Comparison of ENCODE assay signal across 22 cellular contexts in genomic region chr9:104800068-104800785, GRCh38. TPM values are rescaled to one million over a fixed set of nuclear protein-coding genes. Genes with fewer than 3 reads are reported as not detected.
A peak's percentile ranks its signal among the peaks of the same experiment; 100 is the strongest.
DNase-seq lines count a peak whose midpoint lies in the region; ATAC-seq, FAIRE-seq and TF ChIP-seq lines count a peak whose summit lies in the region.
"Had no signal": no experiment of that assay in that cellular context is flagged by ENCODE, and none has a peak within 500 bp of the region (broad histone marks: within the 10 kb centered on the region; RNA-seq: fewer than 3 reads in every experiment).

No MANE protein-coding gene starts in this region.

- POLR2A ChIA-PET in HepG2 (lab: Yijun Ruan, JAX) (no interaction called here), K562 (lab: Yijun Ruan, JAX) (interaction anchor here (0.7 kb wide), 1 partner anchor 76 kb away, joined by 3 read pairs; no protein-coding TSS in a partner anchor)

- TF ChIP-seq EP300 in HepG2 (IDR thresholded peaks at IDR 0.05; ENCODE audit: low read depth in 2 of 2, low read length in 2 of 2) (no peak), HepG2 (CRISPR knock-in tag; IDR thresholded peaks at IDR 0.05; ENCODE audit: borderline replicate concordance) (no peak), K562 (IDR thresholded peaks at IDR 0.05; ENCODE audit: low read length) (no peak)

- TF ChIP-seq CTCF in HepG2 (CRISPR knock-in tag; IDR thresholded peaks at IDR 0.05) (no peak), right lobe of liver (IDR thresholded peaks at IDR 0.05) (no peak), K562 (IDR thresholded peaks at IDR 0.05 in 2 of 3, conservative IDR thresholded peaks at IDR 0.05 in 1 of 3; ENCODE audit: insufficient read depth in 2 of 3, low read depth in 1 of 3, low read length in 3 of 3) (no peak)

- TF ChIP-seq RAD21 in HepG2 (CRISPR knock-in tag; IDR thresholded peaks at IDR 0.05): no peak
- no peak for TF ChIP-seq RAD21 in K562 (CRISPR knock-in tag; conservative IDR thresholded peaks at IDR 0.05 in 1 of 2, IDR thresholded peaks at IDR 0.05 in 1 of 2)

- ATAC-seq in HepG2: no peak
- no peak for ATAC-seq in right lobe of liver
- no peak for ATAC-seq in K562
- ATAC-seq in GM18873 (IDR thresholded peaks at IDR 0.05; ENCODE audit: low FRiP score, unreplicated experiment): no peak

- H2AFZ ChIP-seq in HepG2 (ENCODE audit: low read length): no peak overlapping the region
- H2AFZ ChIP-seq in K562 (ENCODE audit: low read depth, low read length): no peak overlapping the region

- H3K9ac ChIP-seq in HepG2 (ENCODE audit: insufficient read depth, low read depth, low read length): no peak overlapping the region
- H3K9ac ChIP-seq in K562 (ENCODE audit: insufficient read depth in 1 of 2, low read depth in 2 of 2, low read length in 2 of 2): no peak overlapping the region
- H3K9ac ChIP-seq in subcutaneous abdominal adipose tissue (ENCODE audit: low read length in 5 of 5): no peak overlapping the region
- H3K9ac ChIP-seq: BLaER1 had no signal

- no peaks in the 10 kb centered on the region for H3K27me3 ChIP-seq in HepG2 (ENCODE audit: control insufficient read depth in 1 of 2, insufficient read depth in 2 of 2, low read length in 2 of 2)
- no peaks in the 10 kb centered on the region for H3K27me3 ChIP-seq in right lobe of liver
- peaks cover 18 to 36% of the 10 kb centered on the region in 2 experiments; a peak in 4 of 5 replicates for H3K27me3 ChIP-seq in K562 (ENCODE audit: control insufficient read depth in 2 of 2, insufficient read depth in 2 of 2, low read length in 2 of 2)
- H3K27me3 ChIP-seq in subcutaneous abdominal adipose tissue (ENCODE audit: control insufficient read depth in 5 of 5, insufficient read depth in 4 of 5, low read length in 5 of 5): no peaks in the 10 kb centered on the region
- H3K27me3 ChIP-seq: BE2C, BLaER1 had no signal

- peaks cover 11% of the 10 kb centered on the region; the same call in 1 of the 2 replicates for H3K4me1 ChIP-seq in HepG2 (ENCODE audit: insufficient read depth, low read length)
- no peaks in the 10 kb centered on the region for H3K4me1 ChIP-seq in right lobe of liver
- peaks cover 0 to 5% of the 10 kb centered on the region in 2 experiments; a peak in 2 of 5 replicates for H3K4me1 ChIP-seq in K562 (replicated peaks in 1 of 2; ENCODE audit: control insufficient read depth in 2 of 2, insufficient read depth in 2 of 2, low read length in 2 of 2)
- peaks cover 0 to 33% (median 7%) of the 10 kb centered on the region in 5 donors for H3K4me1 ChIP-seq in subcutaneous abdominal adipose tissue (ENCODE audit: control insufficient read depth in 5 of 5, insufficient read depth in 5 of 5, low read length in 5 of 5)
- H3K4me1 ChIP-seq: BE2C, BLaER1, Caco-2 had no signal

- no peaks in the 10 kb centered on the region for H3K9me1 ChIP-seq in K562 (ENCODE audit: control insufficient read depth, insufficient read depth, low read length)

- TF ChIP-seq POLR2A in HepG2 (IDR thresholded peaks at IDR 0.05; ENCODE audit: insufficient read depth in 1 of 2, low read depth in 2 of 2, low read length in 2 of 2): no peak
- TF ChIP-seq POLR2A in right lobe of liver (IDR thresholded peaks at IDR 0.05): no peak
- TF ChIP-seq POLR2A in K562 (conservative IDR thresholded peaks at IDR 0.05): no peak

- no peak for DNase-seq in HepG2 (ENCODE audit: low spot score)
- no peak for DNase-seq in right lobe of liver
- DNase-seq in K562 (ENCODE audit: extremely low read depth in 1 of 4, low spot score in 3 of 4): no peak
- DNase-seq in COLO668 (lab: John Stamatoyannopoulos, UW; ENCODE audit: unreplicated experiment): no peak
- DNase-seq: 8988T; ACHN; BE2C; C1 segment of cervical spinal cord; Caco-2; Calu3; CD4-positive, alpha-beta memory T cell; CD4-positive, CD25-positive, alpha-beta regulatory T cell; CD8-positive, alpha-beta memory T cell; DMS79 treated with DMSO at 0.1 percent for 48 hours; GF-D8 had no signal

- H3K9me3 ChIP-seq in HepG2 (ENCODE audit: low read length): no peaks in the 10 kb centered on the region
- H3K9me3 ChIP-seq in right lobe of liver: no peaks in the 10 kb centered on the region
- H3K9me3 ChIP-seq in K562 (replicated peaks; ENCODE audit: control insufficient read depth, insufficient read depth, low read depth, low read length): no peaks in the 10 kb centered on the region
- H3K9me3 ChIP-seq in subcutaneous abdominal adipose tissue (ENCODE audit: control insufficient read depth in 5 of 5, low read length in 5 of 5): no peaks in the 10 kb centered on the region
- H3K9me3 ChIP-seq: BE2C, BLaER1, Caco-2 had no signal

- no peaks in the 10 kb centered on the region; the same call in 1 of the 2 replicates for H4K20me1 ChIP-seq in HepG2 (ENCODE audit: insufficient read depth, low read length)
- H4K20me1 ChIP-seq in K562 (replicated peaks; ENCODE audit: control insufficient read depth, insufficient read depth, low read length): no peaks in the 10 kb centered on the region

- H3K79me2 ChIP-seq in HepG2 (ENCODE audit: insufficient read depth, low read length) (no peaks in the 10 kb centered on the region), K562 (ENCODE audit: control insufficient read depth, insufficient read depth, low read length) (no peaks in the 10 kb centered on the region)

- WGBS in HepG2 (ENCODE audit: low lambda C conversion rate): 93% methylated on average over 7 of the region's 7 CpGs
- WGBS in right lobe of liver (ENCODE audit: insufficient coverage, low coverage, low lambda C conversion rate, missing lambda C conversion rate): 90% methylated on average over 7 of the region's 7 CpGs
- under 1% methylated on average over 7 of the region's 7 CpGs for WGBS in K562 (ENCODE audit: insufficient coverage, low coverage, missing lambda C conversion rate)

- peaks cover 48 to 95% of the 10 kb centered on the region in 2 experiments for H3K36me3 ChIP-seq in HepG2 (replicated peaks in 1 of 2; ENCODE audit: control insufficient read depth in 1 of 2, insufficient read depth in 2 of 2, low read length in 2 of 2)
- peaks cover 17 to 99% (median 73%) of the 10 kb centered on the region in 4 donors for H3K36me3 ChIP-seq in right lobe of liver
- no peaks in the 10 kb centered on the region for H3K36me3 ChIP-seq in K562 (ENCODE audit: control insufficient read depth, insufficient read depth, low read length)
- H3K36me3 ChIP-seq in subcutaneous abdominal adipose tissue (ENCODE audit: control insufficient read depth in 5 of 5, insufficient read depth in 5 of 5, low read length in 5 of 5): peaks cover 70 to 99% (median 98%) of the 10 kb centered on the region in 5 donors
- H3K36me3 ChIP-seq: BE2C had no signal

- intact Hi-C loops in HepG2 (cut with micrococcal nuclease; ENCODE audit: unreplicated experiment): no loop called here
- intact Hi-C loops in right lobe of liver (cut with DNase I): loop anchor here in 1 of 2 donors (10.0 kb wide), 1 partner anchor 55 kb away; no protein-coding TSS in a partner anchor
- intact Hi-C loops in K562 (cut with micrococcal nuclease): no loop called here

- BruUV-seq in HepG2 (replicated peaks; lab: Mats Ljungman, UMichigan) (no TSS peak), K562 (replicated peaks; lab: Mats Ljungman, UMichigan) (no TSS peak)

- H3K4me3 ChIP-seq in HepG2 (replicated peaks in 1 of 3; ENCODE audit: insufficient read depth in 1 of 3, low read depth in 2 of 3, low read length in 3 of 3) (no peak overlapping the region), right lobe of liver (no peak overlapping the region), K562 (no peak overlapping the region), subcutaneous abdominal adipose tissue (ENCODE audit: low read depth in 1 of 5, low read length in 5 of 5) (no peak overlapping the region)
- H3K4me3 ChIP-seq: BLaER1 had no signal

- FAIRE-seq in HepG2 (lab: Jason Lieb, UNC) (no peak), K562 (lab: Jason Lieb, UNC) (no peak)
- FAIRE-seq: A204.1, D721Med, G401.6, GM12891 had no signal

- H3K4me2 ChIP-seq in HepG2 (ENCODE audit: low read depth, low read length) (no peak overlapping the region), K562 (ENCODE audit: insufficient read depth, low read length) (no peak overlapping the region)
- H3K4me2 ChIP-seq: BLaER1 had no signal

- CTCF ChIA-PET in HepG2 (lab: Yijun Ruan, JAX; ENCODE audit: low intra/inter-chr PET ratio, low total read pairs): no interaction called here
- CTCF ChIA-PET in K562 (lab: Yijun Ruan, JAX; ENCODE audit: low intra/inter-chr PET ratio): no interaction called here

- in situ Hi-C loops in HepG2 (cut with HindIII; ENCODE audit: extremely low pct_ligation_motif_present, low pct_unique_long_range_greater_than_20kb): no loop called here
- in situ Hi-C loops in K562 (cut with MboI): no loop called here

- H3K27ac ChIP-seq in HepG2 (ENCODE audit: extremely low read length, insufficient read depth, low read length) (no peak overlapping the region), right lobe of liver (no peak overlapping the region), K562 (ENCODE audit: extremely low read depth, low read depth, low read length) (no peak overlapping the region), subcutaneous abdominal adipose tissue (ENCODE audit: low read depth, low read length) (peak overlapping the region; percentile 29)
- H3K27ac ChIP-seq: BLaER1 had no signal

RNA-seq across cellular contexts. Expression of gene NIPSNAP3B, which starts 36.3 kb away (rescaled TPM):
- total RNA-seq in HepG2 (2016; rRNA removed; fragmentation: Illumina TruSeq; extraction: Trizol) (0.44 and 1.3 TPM in 2 replicates), right lobe of liver (under 1 TPM; 0.29 to 0.99 (median 0.71) TPM), K562 (2014; rRNA removed) (1.4 and 3.1 TPM in 2 replicates), K562 (2014; rRNA removed; fragmentation: Illumina TruSeq; extraction: Trizol) (3.3 and 3.9 TPM in 2 replicates), K562 (2015; rRNA removed; fragmentation: Illumina TruSeq; extraction: Trizol) (2.5 and 2.7 TPM in 2 replicates), K562 (2021) (2.2 and 4.3 TPM in 2 replicates)
- total RNA-seq in HepG2 (2016; cell fraction: cytosol; rRNA removed; fragmentation: Illumina TruSeq; extraction: Trizol; ENCODE audit: low read depth): 0.18 TPM in 1 of 2 replicates, not detected in the other
- 0.41 and 0.76 TPM in 2 replicates for total RNA-seq in HepG2 (2016; cell fraction: insoluble cytoplasmic fraction; rRNA removed; fragmentation: Illumina TruSeq; extraction: Trizol)
- 0.12 and 0.21 TPM in 2 replicates for total RNA-seq in HepG2 (2016; cell fraction: membrane; rRNA removed; fragmentation: Illumina TruSeq; extraction: Trizol)
- total RNA-seq in HepG2 (2016; cell fraction: nucleus; rRNA removed; fragmentation: Illumina TruSeq; extraction: Trizol): 2.1 and 2.6 TPM in 2 replicates
- polyA plus RNA-seq in HepG2 (2011; rRNA removed) (1.5 and 2.1 TPM in 2 replicates), K562 (2011; rRNA removed) (6.6 and 9.9 TPM in 2 replicates), K562 (2014; fragmentation: Illumina TruSeq; extraction: Trizol) (2.2 and 2.6 TPM in 2 replicates), K562 (2014; fragmentation: Nextera tagmentation; extraction: Ambion mirVana) (1 to 10 TPM; 6.3 to 8.3 TPM), K562 (2014; rRNA removed) (2.1 and 5.9 TPM in 2 replicates)
- polyA plus RNA-seq in HepG2 (2011; cell fraction: cytosol; rRNA removed): 0.16 and 0.46 TPM in 2 replicates
- 2.0 and 2.8 TPM in 2 replicates for polyA plus RNA-seq in HepG2 (2011; cell fraction: nucleus; rRNA removed)
- 1.1 and 1.2 TPM in 2 replicates for polyA plus RNA-seq in HepG2 (2012)
- polyA plus RNA-seq in HepG2 (2016; cell fraction: cytosol; fragmentation: Illumina TruSeq; extraction: Trizol; ENCODE audit: low read depth): not detected in 2 replicates
- polyA plus RNA-seq in HepG2 (2016; cell fraction: insoluble cytoplasmic fraction; fragmentation: Illumina TruSeq; extraction: Trizol; ENCODE audit: low read depth): 0.57 and 0.63 TPM in 2 replicates
- 0.15 and 0.18 TPM in 2 replicates for polyA plus RNA-seq in HepG2 (2016; cell fraction: membrane; fragmentation: Illumina TruSeq; extraction: Trizol; ENCODE audit: low read depth)
- 2.9 and 4.1 TPM in 2 replicates for polyA plus RNA-seq in HepG2 (2016; cell fraction: nucleus; fragmentation: Illumina TruSeq; extraction: Trizol; ENCODE audit: insufficient read depth, low read depth)
- 0.40 TPM in 1 of 2 replicates, not detected in the other for polyA minus RNA-seq in HepG2 (2011; rRNA and poly(A)+ RNA removed; ENCODE audit: low replicate concordance)
- not detected in 2 replicates for polyA minus RNA-seq in HepG2 (2011; cell fraction: cytosol; rRNA and poly(A)+ RNA removed)
- 2.4 and 3.0 TPM in 2 replicates for polyA minus RNA-seq in HepG2 (2011; cell fraction: nucleus; rRNA and poly(A)+ RNA removed)
- 4.5 and 10.5 TPM in 2 replicates for total RNA-seq in K562 (2011; cell fraction: chromatin; rRNA removed; ENCODE audit: low replicate concordance)
- total RNA-seq in K562 (2011; cell fraction: nucleolus; rRNA removed): 1.7 and 2.3 TPM in 2 replicates
- 2.8 and 4.2 TPM in 2 replicates for total RNA-seq in K562 (2011; cell fraction: nucleoplasm; rRNA removed)
- 0.72 and 3.2 TPM in 2 replicates for polyA plus RNA-seq in K562 (2011; cell fraction: cytosol; rRNA removed)
- polyA plus RNA-seq in K562 (2011; cell fraction: nucleus; rRNA removed): 8.3 and 16.0 TPM in 2 replicates
- 2.0 and 3.6 TPM in 2 replicates for polyA plus RNA-seq in K562 (2012)
- 5.0 and 6.0 TPM in 2 replicates for polyA minus RNA-seq in K562 (2011; rRNA and poly(A)+ RNA removed)
- polyA minus RNA-seq in K562 (2011; cell fraction: cytosol; rRNA and poly(A)+ RNA removed): 1.8 and 2.8 TPM in 2 replicates
- 4.3 and 9.3 TPM in 2 replicates for polyA minus RNA-seq in K562 (2011; cell fraction: nucleus; rRNA and poly(A)+ RNA removed)
- polyA plus RNA-seq: CD8-positive, alpha-beta memory T cell had no signal

RNA-seq across cellular contexts. Expression of gene NIPSNAP3A, which starts 52.7 kb away (rescaled TPM):
- 14.6 and 23.8 TPM in 2 replicates for total RNA-seq in HepG2 (2016; rRNA removed; fragmentation: Illumina TruSeq; extraction: Trizol)
- 3.1 and 3.3 TPM in 2 replicates for total RNA-seq in HepG2 (2016; cell fraction: cytosol; rRNA removed; fragmentation: Illumina TruSeq; extraction: Trizol; ENCODE audit: low read depth)
- total RNA-seq in HepG2 (2016; cell fraction: insoluble cytoplasmic fraction; rRNA removed; fragmentation: Illumina TruSeq; extraction: Trizol): 15.3 and 24.1 TPM in 2 replicates
- total RNA-seq in HepG2 (2016; cell fraction: membrane; rRNA removed; fragmentation: Illumina TruSeq; extraction: Trizol): 4.3 and 4.7 TPM in 2 replicates
- 7.8 and 9.0 TPM in 2 replicates for total RNA-seq in HepG2 (2016; cell fraction: nucleus; rRNA removed; fragmentation: Illumina TruSeq; extraction: Trizol)
- 11.7 and 13.7 TPM in 2 replicates for polyA plus RNA-seq in HepG2 (2011; rRNA removed)
- 5.4 and 8.4 TPM in 2 replicates for polyA plus RNA-seq in HepG2 (2011; cell fraction: cytosol; rRNA removed)
- 4.2 and 7.0 TPM in 2 replicates for polyA plus RNA-seq in HepG2 (2011; cell fraction: nucleus; rRNA removed)
- 7.9 and 8.7 TPM in 2 replicates for polyA plus RNA-seq in HepG2 (2012)
- 1.9 and 2.0 TPM in 2 replicates for polyA plus RNA-seq in HepG2 (2016; cell fraction: cytosol; fragmentation: Illumina TruSeq; extraction: Trizol; ENCODE audit: low read depth)
- 24.3 and 26.7 TPM in 2 replicates for polyA plus RNA-seq in HepG2 (2016; cell fraction: insoluble cytoplasmic fraction; fragmentation: Illumina TruSeq; extraction: Trizol; ENCODE audit: low read depth)
- polyA plus RNA-seq in HepG2 (2016; cell fraction: membrane; fragmentation: Illumina TruSeq; extraction: Trizol; ENCODE audit: low read depth): 3.3 and 3.6 TPM in 2 replicates
- 12.3 and 12.4 TPM in 2 replicates for polyA plus RNA-seq in HepG2 (2016; cell fraction: nucleus; fragmentation: Illumina TruSeq; extraction: Trizol; ENCODE audit: insufficient read depth, low read depth)
- 3.1 and 4.9 TPM in 2 replicates for polyA minus RNA-seq in HepG2 (2011; rRNA and poly(A)+ RNA removed; ENCODE audit: low replicate concordance)
- 4.4 and 4.6 TPM in 2 replicates for polyA minus RNA-seq in HepG2 (2011; cell fraction: cytosol; rRNA and poly(A)+ RNA removed)
- polyA minus RNA-seq in HepG2 (2011; cell fraction: nucleus; rRNA and poly(A)+ RNA removed): 8.6 and 9.1 TPM in 2 replicates
- total RNA-seq in right lobe of liver: 10 to 100 TPM; 16.8 to 28.1 (median 22.4) TPM
- total RNA-seq in K562 (2011; cell fraction: chromatin; rRNA removed; ENCODE audit: low replicate concordance): 11.0 and 20.0 TPM in 2 replicates
- 7.2 and 7.4 TPM in 2 replicates for total RNA-seq in K562 (2011; cell fraction: nucleolus; rRNA removed)
- 12.8 and 15.3 TPM in 2 replicates for total RNA-seq in K562 (2011; cell fraction: nucleoplasm; rRNA removed)
- total RNA-seq in K562 (2014; rRNA removed): 25.3 and 27.3 TPM in 2 replicates
- 40.5 and 44.7 TPM in 2 replicates for total RNA-seq in K562 (2014; rRNA removed; fragmentation: Illumina TruSeq; extraction: Trizol)
- 39.0 and 42.4 TPM in 2 replicates for total RNA-seq in K562 (2015; rRNA removed; fragmentation: Illumina TruSeq; extraction: Trizol)
- total RNA-seq in K562 (2021): 30.3 and 34.9 TPM in 2 replicates
- polyA plus RNA-seq in K562 (2011; rRNA removed): 63.7 and 81.0 TPM in 2 replicates
- polyA plus RNA-seq in K562 (2011; cell fraction: cytosol; rRNA removed): 14.0 and 30.1 TPM in 2 replicates
- 19.7 and 40.4 TPM in 2 replicates for polyA plus RNA-seq in K562 (2011; cell fraction: nucleus; rRNA removed)
- polyA plus RNA-seq in K562 (2012): 36.8 and 47.2 TPM in 2 replicates
- polyA plus RNA-seq in K562 (2014; fragmentation: Illumina TruSeq; extraction: Trizol): 29.1 TPM in 2 replicates
- polyA plus RNA-seq in K562 (2014; fragmentation: Nextera tagmentation; extraction: Ambion mirVana): 100 to 1,000 TPM; 126 to 132 TPM
- polyA plus RNA-seq in K562 (2014; rRNA removed): 32.9 and 42.2 TPM in 2 replicates
- 23.2 and 25.1 TPM in 2 replicates for polyA minus RNA-seq in K562 (2011; rRNA and poly(A)+ RNA removed)
- polyA minus RNA-seq in K562 (2011; cell fraction: cytosol; rRNA and poly(A)+ RNA removed): 10.3 and 13.6 TPM in 2 replicates
- polyA minus RNA-seq in K562 (2011; cell fraction: nucleus; rRNA and poly(A)+ RNA removed): 9.2 and 13.8 TPM in 2 replicates

Comparison
In these comparisons a context has a peak if more than half of its experiments do, and no peak if none do; other contexts are left out.
1. Of the 241 proteins assayed by ChIP-seq in both HepG2 and K562: peak only in HepG2: RBM22; only in K562: MEIS2; in both: none; in neither: 238; mixed calls (peak in some experiments, not most) for 1.